Comparison of ENCODE assay signal across 26 cellular contexts in the genomic region with DNA sequence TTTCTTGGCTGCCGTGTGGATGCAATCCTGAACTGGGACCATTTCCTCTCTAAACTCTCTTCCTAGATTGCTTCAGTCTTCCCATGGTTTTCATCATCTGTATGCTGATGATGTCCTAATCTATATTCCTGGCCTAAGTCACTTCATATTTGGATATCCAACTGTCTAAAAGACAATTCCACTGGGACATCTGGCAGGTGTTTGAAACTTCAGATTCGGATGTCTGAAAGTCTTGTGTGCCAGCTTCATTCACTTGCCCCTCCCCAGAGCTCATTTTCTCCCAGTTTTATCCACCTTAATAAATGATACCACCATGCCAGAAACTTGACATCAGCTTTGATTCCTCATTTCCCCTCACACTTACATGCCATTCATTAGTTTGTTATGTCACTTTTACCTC.
"Had no signal": no experiment of that assay in that cellular context is flagged by ENCODE, and none has a peak within 500 bp of the region (broad histone marks: within the 10 kb centered on the region; RNA-seq: fewer than 3 reads in every experiment).

No MANE protein-coding gene starts in this region.

- H3K4me1 ChIP-seq: ascending aorta, breast epithelium, gastrocnemius medialis had no signal

- H3K9me3 ChIP-seq: ascending aorta, breast epithelium, gastrocnemius medialis, heart left ventricle had no signal

- H3K36me3 ChIP-seq: ascending aorta, breast epithelium, gastrocnemius medialis, heart left ventricle had no signal

- ATAC-seq: activated CD4-positive, alpha-beta T cell treated with anti-CD3 and anti-CD28 coated beads for 36 hours; activated CD8-positive, alpha-beta memory T cell treated with anti-CD3 and anti-CD28 coated beads, Interleukin-2, amount 10 ng/mL, durations not matched to agents 7 days and 5 days; activated CD8-positive, alpha-beta T cell treated with anti-CD3 and anti-CD28 coated beads, Interleukin-2, amount 10 ng/mL, durations not matched to agents 7 days and 5 days; activated naive CD8-positive, alpha-beta T cell treated with anti-CD3 and anti-CD28 coated beads, Interleukin-2, amount 50 U/mL, for 24 hours; esophagus mucosa; gastrocnemius medialis; heart left ventricle had no signal

- DNase-seq: activated CD4-positive, alpha-beta memory T cell treated with anti-CD3 and anti-CD28 coated beads for 36 hours; activated CD4-positive, alpha-beta T cell treated with anti-CD3 and anti-CD28 coated beads for 36 hours; activated CD4-positive, alpha-beta T cell treated with anti-CD3 and anti-CD28 coated beads, Interleukin-2, amount 10 ng/mL, durations not matched to agents 24 days and 14 days; activated CD4-positive, CD25-positive, alpha-beta regulatory T cell; activated CD4-positive, CD25-positive, alpha-beta regulatory T cell treated with anti-CD3 and anti-CD28 coated beads, Interleukin-2, amount 50 U/mL, for 72 hours; activated CD8-positive, alpha-beta memory T cell treated with anti-CD3 and anti-CD28 coated beads, Interleukin-2, amount 10 ng/mL, durations not matched to agents 7 days and 5 days; activated CD8-positive, alpha-beta memory T cell treated with anti-CD3 and anti-CD28 coated beads, Interleukin-2, amount 50 U/mL, for 4 hours; activated CD8-positive, alpha-beta T cell treated with anti-CD3 and anti-CD28 coated beads, Interleukin-2, amount 10 ng/mL, durations not matched to agents 7 days and 5 days; activated effector memory CD4-positive, alpha-beta T cell treated with anti-CD3 and anti-CD28 coated beads, Interleukin-2, amount 50 U/mL, for 16 hours; activated naive CD4-positive, alpha-beta T cell treated with anti-CD3 and anti-CD28 coated beads for 36 hours; activated naive CD8-positive, alpha-beta T cell treated with anti-CD3 and anti-CD28 coated beads for 36 hours; activated naive CD8-positive, alpha-beta T cell treated with anti-CD3 and anti-CD28 coated beads, Interleukin-2, amount 50 U/mL, for 24 hours; activated T-cell treated with anti-CD3 and anti-CD28 coated beads, Interleukin-2, amount 50 U/mL, for 1 hour; activated T-cell treated with anti-CD3 and anti-CD28 coated beads, Interleukin-2, amount 50 U/mL, for 48 hours; dorsolateral prefrontal cortex; effector memory CD4-positive, alpha-beta T cell; endodermal cell; foreskin fibroblast; gastrocnemius medialis; glutamatergic neuron; heart left ventricle; T-helper 2 cell had no signal

- H3K4me3 ChIP-seq: ascending aorta, breast epithelium, coronary artery, dorsolateral prefrontal cortex, gastrocnemius medialis, heart left ventricle had no signal

- H3K27ac ChIP-seq: ascending aorta, breast epithelium, coronary artery, dorsolateral prefrontal cortex, gastrocnemius medialis, heart left ventricle had no signal

- H3K27me3 ChIP-seq: ascending aorta, breast epithelium, dorsolateral prefrontal cortex, gastrocnemius medialis, heart left ventricle had no signal
